1 cellular context compared by ENCODE assay signal in the genomic region with DNA sequence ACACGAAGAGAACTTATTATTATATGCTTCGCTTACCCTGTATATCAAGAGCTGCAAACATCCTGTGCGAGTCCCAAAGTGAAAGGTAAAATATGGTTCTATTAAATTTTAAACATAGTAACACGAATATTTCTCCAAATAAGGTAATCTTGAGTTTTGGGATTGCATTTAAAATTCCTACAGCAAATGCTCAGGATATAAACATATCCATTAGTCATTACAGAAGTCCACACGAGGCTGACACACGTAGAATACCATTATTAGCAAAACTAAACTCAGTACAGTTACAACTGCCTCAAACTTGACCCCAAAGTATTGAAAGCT.
TF ChIP-seq lines count a peak whose summit lies in the region.

No MANE protein-coding gene starts in this region.

TF ChIP-seq in IMR-90, 13 proteins besides CTCF, POLR2A, EP300 and RAD21:
- TF ChIP-seq NFE2L2 (IDR thresholded peaks at IDR 0.05; ENCODE audit: low read depth, low read length) = no peak
